In the genomic region with DNA sequence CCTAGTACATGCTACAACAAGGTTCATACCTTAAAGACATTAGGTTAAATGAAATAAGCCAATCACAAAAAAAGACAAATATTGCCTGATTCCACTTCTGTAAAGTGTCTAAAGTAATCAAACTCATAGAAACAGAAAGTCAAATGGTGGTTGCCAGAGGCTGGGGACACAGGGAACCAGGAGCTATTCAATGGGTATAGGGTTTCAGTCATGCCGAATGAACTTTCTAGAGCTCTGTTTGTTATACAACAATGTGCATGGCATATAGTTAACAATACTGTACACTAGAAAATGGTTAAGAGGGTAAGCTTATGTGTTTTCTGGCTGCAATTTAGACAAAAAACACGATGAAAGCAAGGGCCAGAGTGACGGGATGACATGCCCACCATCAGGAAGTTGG, we compare ENCODE assay signal across 23 cellular contexts.
DNase-seq lines count a peak whose midpoint lies in the region; ATAC-seq lines count a peak whose summit lies in the region.
"Had no signal": no experiment of that assay in that cellular context is flagged by ENCODE, and none has a peak within 500 bp of the region (broad histone marks: within the 10 kb centered on the region; RNA-seq: fewer than 3 reads in every experiment).

No MANE protein-coding gene starts in this region.

- ATAC-seq in GM19351 (IDR thresholded peaks at IDR 0.05; ENCODE audit: unreplicated experiment) = no peak
- no peak for ATAC-seq in GM21737 (IDR thresholded peaks at IDR 0.05; ENCODE audit: unreplicated experiment)
- ATAC-seq: GM23338, K562, T-cell had no signal

- DNase-seq in NCI-H2029 (lab: John Stamatoyannopoulos, UW) = peak; percentile 60
- no peak for DNase-seq in NCI-H2029 treated with DMSO at 0.1 percent for 48 hours (lab: John Stamatoyannopoulos, UW)
- peak; percentile 54 for DNase-seq in COLO668 (lab: John Stamatoyannopoulos, UW; ENCODE audit: unreplicated experiment)
- peak; percentile 48 for DNase-seq in NCI-H128 (lab: John Stamatoyannopoulos, UW; ENCODE audit: unreplicated experiment)
- peak; percentile 14 for DNase-seq in NCI-H510A (lab: John Stamatoyannopoulos, UW)
- DNase-seq in OCI-M2 (lab: John Stamatoyannopoulos, UW; ENCODE audit: unreplicated experiment) = no peak
- DNase-seq: 8988T; ACHN; BE2C; Calu3; CD8-positive, alpha-beta memory T cell; H9; Kasumi-1; NCI-H1105 treated with DMSO at 0.1 percent for 48 hours; NCI-H1694; NCI-H2171 treated with DMSO at 0.1 percent for 48 hours; NK-92 treated with Interleukin-12 subunit alpha and Interleukin-12 subunit beta, amount 100 ng/mL, for 24 hours; SHP77; T-cell had no signal

Comparison
In these comparisons a context has a peak if more than half of its experiments do, and no peak if none do; other contexts are left out.
1. DNase-seq: peak in NCI-H2029 (single experiment), COLO668 (single experiment), NCI-H128 (single experiment) and NCI-H510A (single experiment); none in NCI-H2029 treated with DMSO at 0.1 percent for 48 hours (single experiment) and OCI-M2 (single experiment).